ENCODE assay signal across 8 cellular contexts in genomic region chr1:25245809-25246599, GRCh38. TPM values are rescaled to one million over a fixed set of nuclear protein-coding genes. Genes with fewer than 3 reads are reported as not detected.
DNase-seq lines count a peak whose midpoint lies in the region; ATAC-seq and TF ChIP-seq lines count a peak whose summit lies in the region.

No MANE protein-coding gene starts in this region.

- DNase-seq in COLO829 (ENCODE audit: low spot score), result peak; percentile 45
- peak; percentile 26 for DNase-seq in hepatocyte (ENCODE audit: low spot score)

- H3K4me1 Mint-ChIP-seq in activated T-helper 17 cell treated with anti-CD3 and anti-CD28 coated beads, Interleukin-2, amount 50 U/mL, for 72 hours, result peaks cover 27% of the 10 kb centered on the region

- no peaks in the 10 kb centered on the region for H3K9me3 Mint-ChIP-seq in activated T-helper 17 cell treated with anti-CD3 and anti-CD28 coated beads, Interleukin-2, amount 50 U/mL, for 72 hours

- 25% methylated on average over 30 of the region's 30 CpGs for WGBS in hepatocyte (ENCODE audit: low lambda C conversion rate, missing lambda C conversion rate)

- H2AFZ ChIP-seq in hepatocyte, result no peak overlapping the region

- no peaks in the 10 kb centered on the region for H3K9me2 ChIP-seq in hepatocyte (replicated peaks; ENCODE audit: insufficient read depth)

- H3K36me3 ChIP-seq in HUES48 (ENCODE audit: control insufficient read depth, insufficient read depth, low read length) (peaks cover 42% of the 10 kb centered on the region), hepatocyte (replicated peaks; ENCODE audit: insufficient read depth, low read depth) (peaks cover 4% of the 10 kb centered on the region), skeletal muscle satellite cell (ENCODE audit: insufficient read depth, low read length) (peaks cover 52% of the 10 kb centered on the region)

- peaks cover 48% of the 10 kb centered on the region for H3K79me2 ChIP-seq in hepatocyte

- H3K4me3 ChIP-seq in HUES48 (ENCODE audit: low read depth, low read length), result peak overlapping the region; percentile 98
- H3K4me3 ChIP-seq in hepatocyte, result peak overlapping the region; percentile 87
- H3K4me3 ChIP-seq in skeletal muscle satellite cell (ENCODE audit: low read length), result peak overlapping the region; percentile 88

- H3K27me3 ChIP-seq in HUES48 (ENCODE audit: control insufficient read depth, insufficient read depth, low read length) (no peaks in the 10 kb centered on the region), hepatocyte (no peaks in the 10 kb centered on the region), skeletal muscle satellite cell (ENCODE audit: control insufficient read depth, insufficient read depth, low read length) (no peaks in the 10 kb centered on the region)

- peak overlapping the region; percentile 94 for H3K4me3 Mint-ChIP-seq in activated T-helper 17 cell treated with anti-CD3 and anti-CD28 coated beads, Interleukin-2, amount 50 U/mL, for 72 hours

- H3K4me2 ChIP-seq in hepatocyte, result peak overlapping the region; percentile 80
- peak overlapping the region; percentile 91 for H3K4me2 ChIP-seq in skeletal muscle satellite cell (ENCODE audit: low read length)

- peaks cover 67% of the 10 kb centered on the region for H3K36me3 Mint-ChIP-seq in activated T-helper 17 cell treated with anti-CD3 and anti-CD28 coated beads, Interleukin-2, amount 50 U/mL, for 72 hours (ENCODE audit: low read depth)

- peaks cover 10% of the 10 kb centered on the region; the same call in 1 of the 2 replicates for H3K4me1 ChIP-seq in HUES48 (ENCODE audit: control insufficient read depth, insufficient read depth, low read length)
- peaks cover 16% of the 10 kb centered on the region for H3K4me1 ChIP-seq in hepatocyte (ENCODE audit: insufficient read depth)
- peaks cover 26% of the 10 kb centered on the region for H3K4me1 ChIP-seq in skeletal muscle satellite cell (ENCODE audit: control insufficient read depth, insufficient read depth, low read length)

- TF ChIP-seq CTCF in hepatocyte (IDR thresholded peaks at IDR 0.05; ENCODE audit: poor library complexity), result no peak

- H3K27ac ChIP-seq in HUES48 (ENCODE audit: low read depth, low read length), result peak overlapping the region; percentile 96
- H3K27ac ChIP-seq in hepatocyte, result peak overlapping the region; percentile 99

- H4K20me1 ChIP-seq in hepatocyte (ENCODE audit: insufficient read depth, poor library complexity, severe bottlenecking), result peaks cover 32% of the 10 kb centered on the region

- ATAC-seq in activated T-helper 17 cell treated with anti-CD3 and anti-CD28 coated beads, Interleukin-2, amount 50 U/mL, for 72 hours (replicated peaks), result no peak
- ATAC-seq in HG03354 (IDR thresholded peaks at IDR 0.05; ENCODE audit: poor library complexity, severe bottlenecking, unreplicated experiment) (no peak), HG02642 (IDR thresholded peaks at IDR 0.05; ENCODE audit: poor library complexity, unreplicated experiment) (no peak), HG02840 (IDR thresholded peaks at IDR 0.05; ENCODE audit: low FRiP score, unreplicated experiment) (no peak)

- peak overlapping the region; percentile 89 for H3K9ac ChIP-seq in HUES48 (ENCODE audit: low read depth, low read length)
- peak overlapping the region; percentile 99 for H3K9ac ChIP-seq in skeletal muscle satellite cell (ENCODE audit: low read depth, low read length)

- H3K9me3 ChIP-seq in HUES48 (ENCODE audit: control insufficient read depth, insufficient read depth, low read length), result no peaks in the 10 kb centered on the region
- H3K9me3 ChIP-seq in hepatocyte (ENCODE audit: low read depth), result no peaks in the 10 kb centered on the region
- H3K9me3 ChIP-seq in skeletal muscle satellite cell (replicated peaks; ENCODE audit: low read length), result no peaks in the 10 kb centered on the region

- H3K27ac Mint-ChIP-seq in activated T-helper 17 cell treated with anti-CD3 and anti-CD28 coated beads, Interleukin-2, amount 50 U/mL, for 72 hours, result peak overlapping the region; percentile 97

- H3K27me3 Mint-ChIP-seq in activated T-helper 17 cell treated with anti-CD3 and anti-CD28 coated beads, Interleukin-2, amount 50 U/mL, for 72 hours, result no peaks in the 10 kb centered on the region

RNA-seq across cellular contexts. Expression of gene RSRP1, which starts 1.2 kb away (rescaled TPM):
- total RNA-seq in activated T-helper 17 cell treated with anti-CD3 and anti-CD28 coated beads, Interleukin-2, amount 50 U/mL, for 72 hours, result 100 to 1,000 TPM; 120 to 228 TPM
- total RNA-seq in hepatocyte, result 90.4 and 153 TPM in 2 replicates
- 160 and 236 TPM in 2 replicates for polyA plus RNA-seq in hepatocyte
- total RNA-seq in skeletal muscle satellite cell (2012; rRNA removed), result 89.8 and 100 TPM in 2 replicates

RNA-seq across cellular contexts. Expression of gene SYF2, which starts 13.7 kb away (rescaled TPM):
- 10 to 100 TPM; 39.1 to 46.1 TPM for total RNA-seq in activated T-helper 17 cell treated with anti-CD3 and anti-CD28 coated beads, Interleukin-2, amount 50 U/mL, for 72 hours
- total RNA-seq in hepatocyte, result 53.6 and 66.3 TPM in 2 replicates
- 34.2 and 49.2 TPM in 2 replicates for polyA plus RNA-seq in hepatocyte
- total RNA-seq in skeletal muscle satellite cell (2012; rRNA removed), result 24.2 and 31.4 TPM in 2 replicates

RNA-seq across cellular contexts. Expression of gene RHD, which starts 26.3 kb away (rescaled TPM):
- total RNA-seq in activated T-helper 17 cell treated with anti-CD3 and anti-CD28 coated beads, Interleukin-2, amount 50 U/mL, for 72 hours, result under 1 TPM in 1 of 2 donors, not detected in 1; 0.11 TPM
- not detected in 2 replicates for total RNA-seq in hepatocyte
- polyA plus RNA-seq in hepatocyte, result 0.12 and 0.19 TPM in 2 replicates
- total RNA-seq in skeletal muscle satellite cell (2012; rRNA removed), result not detected in 2 replicates
